24 cellular contexts compared by ENCODE assay signal in genomic region chr11:66951135-66951534, GRCh38. TPM values are rescaled to one million over a fixed set of nuclear protein-coding genes. Genes with fewer than 3 reads are reported as not detected.
A peak's percentile ranks its signal among the peaks of the same experiment; 100 is the strongest.
DNase-seq lines count a peak whose midpoint lies in the region; ATAC-seq and TF ChIP-seq lines count a peak whose summit lies in the region.
"Had no signal": no experiment of that assay in that cellular context is flagged by ENCODE, and none has a peak within 500 bp of the region (broad histone marks: within the 10 kb centered on the region; RNA-seq: fewer than 3 reads in every experiment).

No MANE protein-coding gene starts in this region.

- H3K36me3 ChIP-seq in GM23338 (ENCODE audit: insufficient read depth) (no peaks in the 10 kb centered on the region), PC-3 (ENCODE audit: low read depth, low read length) (no peaks in the 10 kb centered on the region), endodermal cell (ENCODE audit: control insufficient read depth, insufficient read depth, low read length) (no peaks in the 10 kb centered on the region), psoas muscle (ENCODE audit: insufficient read depth in 1 of 2, low read depth in 1 of 2) (peaks cover 0 to 25% of the 10 kb centered on the region in 2 donors)
- H3K36me3 ChIP-seq: adrenal gland, cardiac muscle cell had no signal

- H3K27ac Mint-ChIP-seq in GM23338 (no peak overlapping the region; the same call in 1 of the 2 replicates), endodermal cell (peak overlapping the region; percentile 55)
- no peak overlapping the region for H3K27ac Mint-ChIP-seq in activated CD4-positive, alpha-beta memory T cell treated with anti-CD3 and anti-CD28 coated beads for 36 hours
- H3K27ac Mint-ChIP-seq: activated CD4-positive, alpha-beta memory T cell treated with anti-CD3 and anti-CD28 coated beads, Interleukin-2, amount 10 ng/mL, durations not matched to agents 7 days and 5 days; CD8-positive, alpha-beta T cell; stimulated activated memory B cell treated with anti-CD40 and anti-IgM and Interleukin-4, amounts not matched to agents 10 μg/mL and 1 μg/mL and 100 μg/mL, for 72 hours had no signal

- H3K79me2 ChIP-seq in GM23338 (replicated peaks; ENCODE audit: insufficient read depth), result 0 out of 2 replicates have a peak, but pooled peaks cover 4% of the 10 kb centered on the region
- H3K79me2 ChIP-seq in PC-3 (ENCODE audit: low read length), result no peaks in the 10 kb centered on the region

- H4K20me1 ChIP-seq in GM23338 (replicated peaks; ENCODE audit: insufficient read depth) (no peaks in the 10 kb centered on the region), PC-3 (ENCODE audit: low read length) (no peaks in the 10 kb centered on the region)

- 85% methylated on average over 6 to 10 of the region's 10 CpGs for WGBS in endodermal cell (ENCODE audit: insufficient coverage in 1 of 2, insufficient read length in 1 of 2), 2 experiments
- 88 to 91% (median 90%) methylated on average over 10 of the region's 10 CpGs for WGBS in psoas muscle, 3 donors

- intact Hi-C loops in PC-3 (cut with micrococcal nuclease) (no loop called here), psoas muscle (cut with DNase I) (no loop called here)
- intact Hi-C loops in activated CD4-positive, alpha-beta memory T cell treated with anti-CD3 and anti-CD28 coated beads for 36 hours (cut with micrococcal nuclease), result loop anchor here (10.0 kb wide), 1 partner anchor 404 kb away; the partner anchor contains the start of gene POLD4

- no peak overlapping the region for H3K4me2 ChIP-seq in GM23338
- H3K4me2 ChIP-seq in PC-3 (ENCODE audit: low read length), result no peak overlapping the region

- peaks cover 3% of the 10 kb centered on the region; the same call in 1 of the 2 replicates for H3K4me1 ChIP-seq in GM23338 (ENCODE audit: insufficient read depth)
- H3K4me1 ChIP-seq in PC-3 (ENCODE audit: insufficient read depth, low read length), result peaks cover 13% of the 10 kb centered on the region
- H3K4me1 ChIP-seq in endodermal cell (ENCODE audit: control insufficient read depth, insufficient read depth, low read length), result no peaks in the 10 kb centered on the region
- H3K4me1 ChIP-seq in psoas muscle, result peaks cover 10% of the 10 kb centered on the region

- H3K36me3 Mint-ChIP-seq in GM23338 (ENCODE audit: low read depth), result peaks cover under 1% of the 10 kb centered on the region; the same call in 2 of the 3 replicates
- H3K36me3 Mint-ChIP-seq in endodermal cell (ENCODE audit: low read depth), result peaks cover 7% of the 10 kb centered on the region
- H3K36me3 Mint-ChIP-seq in activated CD4-positive, alpha-beta memory T cell treated with anti-CD3 and anti-CD28 coated beads for 36 hours, result no peaks in the 10 kb centered on the region
- H3K36me3 Mint-ChIP-seq: CD8-positive, alpha-beta T cell; stimulated activated memory B cell treated with anti-CD40 and anti-IgM and Interleukin-4, amounts not matched to agents 10 μg/mL and 1 μg/mL and 100 μg/mL, for 72 hours had no signal

- peaks cover 2% of the 10 kb centered on the region for H3K27me3 Mint-ChIP-seq in GM23338 (ENCODE audit: insufficient read depth, low read depth, poor library complexity)
- no peaks in the 10 kb centered on the region for H3K27me3 Mint-ChIP-seq in endodermal cell (ENCODE audit: insufficient read depth)
- no peaks in the 10 kb centered on the region for H3K27me3 Mint-ChIP-seq in activated CD4-positive, alpha-beta memory T cell treated with anti-CD3 and anti-CD28 coated beads for 36 hours
- H3K27me3 Mint-ChIP-seq: activated CD4-positive, alpha-beta memory T cell treated with anti-CD3 and anti-CD28 coated beads, Interleukin-2, amount 10 ng/mL, durations not matched to agents 7 days and 5 days; stimulated activated memory B cell treated with anti-CD40 and anti-IgM and Interleukin-4, amounts not matched to agents 10 μg/mL and 1 μg/mL and 100 μg/mL, for 72 hours had no signal

- TF ChIP-seq CTCF in GM23338 (conservative IDR thresholded peaks at IDR 0.05; ENCODE audit: low read depth in 2 of 2), result peak; percentile 29 to 47; a peak in 3 of 4 replicates
- TF ChIP-seq CTCF in PC-3 (conservative IDR thresholded peaks at IDR 0.05; ENCODE audit: low read depth, low read length), result peak; percentile 31; the same call in 1 of the 2 replicates
- peak; percentile 67 for TF ChIP-seq CTCF in endodermal cell (conservative IDR thresholded peaks at IDR 0.05)
- no peak for TF ChIP-seq CTCF in psoas muscle (IDR thresholded peaks at IDR 0.05)

- DNase-seq in GM23338 (ENCODE audit: low spot score) (peak; percentile 69), PC-3 (no peak), endodermal cell (peak; percentile 78), psoas muscle (no peak), NK-92 (lab: John Stamatoyannopoulos, UW; ENCODE audit: unreplicated experiment) (no peak), NCI-H2196 (lab: John Stamatoyannopoulos, UW; ENCODE audit: unreplicated experiment) (no peak)
- no peak for DNase-seq in activated CD4-positive, alpha-beta memory T cell treated with anti-CD3 and anti-CD28 coated beads for 36 hours
- DNase-seq: activated CD4-positive, alpha-beta memory T cell treated with anti-CD3 and anti-CD28 coated beads, Interleukin-2, amount 10 ng/mL, durations not matched to agents 7 days and 5 days; activated gamma-delta T cell treated with Interleukin-2 at 50 U/mL for 16 hours; activated T-cell treated with anti-CD3 and anti-CD28 coated beads for 4 hours; CD8-positive, alpha-beta T cell; dorsolateral prefrontal cortex; foreskin fibroblast; nephron progenitor cell; stimulated activated CD4-positive, alpha-beta T cell treated with anti-CD3 and anti-CD28 coated beads, Interleukin-1b, Interleukin-23, amount 100 ng/mL, for 48 hours had no signal

- H3K4me1 Mint-ChIP-seq in GM23338 (peaks cover 21% of the 10 kb centered on the region), endodermal cell (peaks cover 2% of the 10 kb centered on the region)
- H3K4me1 Mint-ChIP-seq in activated CD4-positive, alpha-beta memory T cell treated with anti-CD3 and anti-CD28 coated beads for 36 hours (ENCODE audit: low read depth), result peaks cover 4% of the 10 kb centered on the region
- H3K4me1 Mint-ChIP-seq: activated CD4-positive, alpha-beta memory T cell treated with anti-CD3 and anti-CD28 coated beads, Interleukin-2, amount 10 ng/mL, durations not matched to agents 7 days and 5 days; stimulated activated memory B cell treated with anti-CD40 and anti-IgM and Interleukin-4, amounts not matched to agents 10 μg/mL and 1 μg/mL and 100 μg/mL, for 72 hours had no signal

- peak overlapping the region; percentile 45; the same call in 1 of the 2 replicates for H3K27ac ChIP-seq in GM23338 (ENCODE audit: low read depth)
- H3K27ac ChIP-seq in PC-3 (ENCODE audit: low read length), result 0 out of 2 replicates have a peak overlapping the region, but pooled peaks have one; percentile 78
- H3K27ac ChIP-seq in endodermal cell (ENCODE audit: low read depth, low read length), result no peak overlapping the region
- H3K27ac ChIP-seq in psoas muscle, result peak overlapping the region; percentile 78
- H3K27ac ChIP-seq: cardiac muscle cell had no signal

- no peak overlapping the region for H3K4me3 ChIP-seq in GM23338
- no peak overlapping the region for H3K4me3 ChIP-seq in PC-3 (ENCODE audit: low read length)
- H3K4me3 ChIP-seq in endodermal cell (ENCODE audit: low read length), result no peak overlapping the region
- H3K4me3 ChIP-seq in psoas muscle, result no peak overlapping the region
- H3K4me3 ChIP-seq: adrenal gland, cardiac muscle cell, dorsolateral prefrontal cortex, hepatocyte, skin epidermis had no signal

- H3K9me3 ChIP-seq in PC-3 (ENCODE audit: low read length) (no peaks in the 10 kb centered on the region), endodermal cell (ENCODE audit: control insufficient read depth, low read length) (no peaks in the 10 kb centered on the region), psoas muscle (no peaks in the 10 kb centered on the region)
- H3K9me3 ChIP-seq: adrenal gland had no signal

- ATAC-seq in GM23338 (peak; percentile 82), PC-3 (no peak), psoas muscle (no peak), GM18868 (IDR thresholded peaks at IDR 0.05; ENCODE audit: unreplicated experiment) (no peak)
- ATAC-seq: CD8-positive, alpha-beta T cell had no signal

- BruUV-seq in PC-3 (replicated peaks; lab: Mats Ljungman, UMichigan), result no TSS peak

- CTCF ChIA-PET in PC-3 (lab: Charles Lee), result no interaction called here
- CTCF ChIA-PET in activated CD4-positive, alpha-beta memory T cell treated with anti-CD3 and anti-CD28 coated beads for 36 hours (lab: Charles Lee), result no interaction called here

- no peaks in the 10 kb centered on the region for H3F3A ChIP-seq in GM23338 (replicated peaks; ENCODE audit: low read depth)
- H3F3A ChIP-seq in PC-3 (ENCODE audit: low read length, unreplicated experiment), result no peaks in the 10 kb centered on the region

- H3K9ac ChIP-seq in PC-3 (ENCODE audit: low read length) (no peak overlapping the region), endodermal cell (ENCODE audit: extremely low read depth, low read length, poor library complexity, severe bottlenecking) (no peak overlapping the region)

- H2AFZ ChIP-seq in GM23338 (no peak overlapping the region), PC-3 (ENCODE audit: low read length) (no peak overlapping the region)
- H2AFZ ChIP-seq: hepatocyte had no signal

- H3K9me2 ChIP-seq in GM23338 (ENCODE audit: insufficient read depth) (no peaks in the 10 kb centered on the region), PC-3 (replicated peaks; ENCODE audit: low read length) (no peaks in the 10 kb centered on the region)

- no peaks in the 10 kb centered on the region for H3K27me3 ChIP-seq in GM23338 (ENCODE audit: insufficient read depth)
- H3K27me3 ChIP-seq in PC-3 (ENCODE audit: low read length), result no peaks in the 10 kb centered on the region
- H3K27me3 ChIP-seq in endodermal cell (ENCODE audit: control insufficient read depth, insufficient read depth, low read length, poor library complexity, severe bottlenecking), result no peaks in the 10 kb centered on the region
- H3K27me3 ChIP-seq in psoas muscle (ENCODE audit: insufficient read depth in 3 of 3, low read length in 2 of 3), result no peaks in the 10 kb centered on the region
- H3K27me3 ChIP-seq: adrenal gland, cardiac muscle cell, dorsolateral prefrontal cortex, hepatocyte had no signal

- POLR2A ChIA-PET in PC-3 (lab: Charles Lee; ENCODE audit: unreplicated experiment), result no interaction called here
- POLR2A ChIA-PET in activated CD4-positive, alpha-beta memory T cell treated with anti-CD3 and anti-CD28 coated beads for 36 hours (lab: Charles Lee), result no interaction called here

- no peak overlapping the region for H3K4me3 Mint-ChIP-seq in GM23338
- H3K4me3 Mint-ChIP-seq in endodermal cell, result no peak overlapping the region
- H3K4me3 Mint-ChIP-seq in activated CD4-positive, alpha-beta memory T cell treated with anti-CD3 and anti-CD28 coated beads for 36 hours, result no peak overlapping the region
- H3K4me3 Mint-ChIP-seq: activated CD4-positive, alpha-beta memory T cell treated with anti-CD3 and anti-CD28 coated beads, Interleukin-2, amount 10 ng/mL, durations not matched to agents 7 days and 5 days; CD8-positive, alpha-beta T cell; nephron progenitor cell; stimulated activated memory B cell treated with anti-CD40 and anti-IgM and Interleukin-4, amounts not matched to agents 10 μg/mL and 1 μg/mL and 100 μg/mL, for 72 hours had no signal

- H3K9me3 Mint-ChIP-seq in GM23338 (no peaks in the 10 kb centered on the region), endodermal cell (no peaks in the 10 kb centered on the region)
- no peaks in the 10 kb centered on the region for H3K9me3 Mint-ChIP-seq in activated CD4-positive, alpha-beta memory T cell treated with anti-CD3 and anti-CD28 coated beads for 36 hours
- H3K9me3 Mint-ChIP-seq: activated CD4-positive, alpha-beta memory T cell treated with anti-CD3 and anti-CD28 coated beads, Interleukin-2, amount 10 ng/mL, durations not matched to agents 7 days and 5 days; CD8-positive, alpha-beta T cell; nephron progenitor cell; stimulated activated memory B cell treated with anti-CD40 and anti-IgM and Interleukin-4, amounts not matched to agents 10 μg/mL and 1 μg/mL and 100 μg/mL, for 72 hours had no signal

RNA-seq across cellular contexts. Expression of gene PC, which starts 7.0 kb away (rescaled TPM):
- total RNA-seq in GM23338 (2014; rRNA removed; shearing (Covaris generic)), result 21.7 and 24.9 TPM in 2 replicates
- polyA plus RNA-seq in GM23338 (2016; fragmentation: Nextera tagmentation; extraction: Ambion mirVana) (18.3 and 18.9 TPM in 2 replicates), psoas muscle (10 to 100 TPM; 11.1 to 48.8 (median 18.3) TPM)
- total RNA-seq in PC-3 (2014; rRNA removed) (24.5 and 39.7 TPM in 2 replicates), endodermal cell (10 to 100 TPM; 21.9 to 24.4 TPM), psoas muscle (10 to 100 TPM; 16.7 to 33.0 (median 25.3) TPM)
- 17.2 TPM for polyA plus RNA-seq in endodermal cell (2013, experiment 1 of 2)
- 14.6 TPM for polyA plus RNA-seq in endodermal cell (2013, experiment 2 of 2)
- 10 to 100 TPM; 13.1 to 15.3 TPM for total RNA-seq in activated CD4-positive, alpha-beta memory T cell treated with anti-CD3 and anti-CD28 coated beads for 36 hours

RNA-seq across cellular contexts. Expression of gene C11orf86, which starts 24.0 kb away (rescaled TPM):
- total RNA-seq in GM23338 (2014; rRNA removed; shearing (Covaris generic)), result 0.21 TPM in 1 of 2 replicates, not detected in the other
- polyA plus RNA-seq in GM23338 (2016; fragmentation: Nextera tagmentation; extraction: Ambion mirVana) (0.73 and 0.74 TPM in 2 replicates), psoas muscle (under 1 TPM in 2 of 3 donors, not detected in 1; 0.04 to 0.10 TPM)
- total RNA-seq in PC-3 (2014; rRNA removed) (not detected in 2 replicates), endodermal cell (not detected), psoas muscle (not detected)
- polyA plus RNA-seq in endodermal cell (2013, experiment 1 of 2), result not detected
- not detected for polyA plus RNA-seq in endodermal cell (2013, experiment 2 of 2)
- total RNA-seq in activated CD4-positive, alpha-beta memory T cell treated with anti-CD3 and anti-CD28 coated beads for 36 hours, result not detected
- total RNA-seq: activated CD4-positive, alpha-beta memory T cell treated with anti-CD3 and anti-CD28 coated beads, Interleukin-2, amount 10 ng/mL, durations not matched to agents 7 days and 5 days; cardiac muscle cell; CD8-positive, alpha-beta T cell; dorsolateral prefrontal cortex; liver; mononuclear cell; posterior vena cava had no signal
- polyA plus RNA-seq: cardiac muscle cell had no signal

Comparison
In these comparisons a context has a peak if more than half of its experiments do, and no peak if none do; other contexts are left out.
1. DNase-seq: peak in GM23338 (single experiment) and endodermal cell (single experiment); none in PC-3 (single experiment), psoas muscle (0 of 2), NK-92 (single experiment), activated CD4-positive, alpha-beta memory T cell treated with anti-CD3 and anti-CD28 coated beads for 36 hours (single experiment) and NCI-H2196 (single experiment).